ENCODE assay signal across 19 cellular contexts in the genomic region with DNA sequence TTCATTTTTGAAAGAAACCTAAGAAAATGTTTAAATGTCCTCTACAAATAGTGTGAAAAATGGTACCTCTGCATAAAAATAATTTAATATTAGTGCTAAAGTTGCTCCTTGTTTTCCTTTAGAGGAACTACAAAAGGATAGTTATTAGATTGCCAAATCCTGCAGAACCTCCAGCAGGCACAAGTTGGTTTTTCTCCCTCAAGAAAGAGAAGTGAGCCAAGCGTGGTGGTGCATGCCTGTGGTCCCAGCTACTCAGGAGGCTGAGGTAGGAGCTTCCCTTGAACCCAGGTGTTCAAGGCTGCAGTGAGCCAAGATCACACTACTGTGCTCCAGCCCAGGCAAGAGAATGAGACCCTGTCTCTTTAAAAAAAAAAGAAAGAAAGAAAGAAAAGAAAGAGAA.
"Had no signal": no experiment of that assay in that cellular context is flagged by ENCODE, and none has a peak within 500 bp of the region (broad histone marks: within the 10 kb centered on the region; RNA-seq: fewer than 3 reads in every experiment).

No MANE protein-coding gene starts in this region.

- DNase-seq: activated CD4-positive, alpha-beta memory T cell treated with anti-CD3 and anti-CD28 coated beads, Interleukin-2, amount 10 ng/mL, durations not matched to agents 7 days and 5 days; activated CD4-positive, alpha-beta T cell treated with anti-CD3 and anti-CD28 coated beads for 48 hours; activated CD8-positive, alpha-beta memory T cell treated with anti-CD3 and anti-CD28 coated beads, Interleukin-2, amount 10 ng/mL, durations not matched to agents 7 days and 5 days; activated naive CD4-positive, alpha-beta T cell treated with anti-CD3 and anti-CD28 coated beads, Interleukin-2, amount 50 U/mL, for 16 hours; aorta; brain microvascular endothelial cell; central memory CD4-positive, alpha-beta T cell; endodermal cell; foreskin keratinocyte; left colon; nephron progenitor cell; nucleus accumbens; retina; stimulated activated naive CD4-positive, alpha-beta T cell treated with Interleukin-2 at 50 U/mL for 16 hours; substantia nigra; tibial artery had no signal

- H3K9me3 Mint-ChIP-seq: activated CD4-positive, alpha-beta memory T cell treated with anti-CD3 and anti-CD28 coated beads, Interleukin-2, amount 10 ng/mL, durations not matched to agents 7 days and 5 days; endodermal cell; mesothelial cell of epicardium; nephron progenitor cell; T-helper 2 cell treated with Interferon-gamma antibody and Interleukin-4, amounts not matched to agents 5 μg/mL and 100 μg/mL, for 36 hours; WTC11 had no signal

- H3K4me3 Mint-ChIP-seq: activated CD4-positive, alpha-beta memory T cell treated with anti-CD3 and anti-CD28 coated beads, Interleukin-2, amount 10 ng/mL, durations not matched to agents 7 days and 5 days; activated CD8-positive, alpha-beta memory T cell treated with anti-CD3 and anti-CD28 coated beads, Interleukin-2, amount 10 ng/mL, durations not matched to agents 7 days and 5 days; endodermal cell; mesothelial cell of epicardium; nephron progenitor cell; T-helper 2 cell treated with Interferon-gamma antibody and Interleukin-4, amounts not matched to agents 5 μg/mL and 100 μg/mL, for 36 hours; WTC11 had no signal

- ATAC-seq: activated CD8-positive, alpha-beta memory T cell treated with anti-CD3 and anti-CD28 coated beads, Interleukin-2, amount 10 ng/mL, durations not matched to agents 7 days and 5 days; foreskin keratinocyte; left colon; WTC11 had no signal

- H3K4me1 Mint-ChIP-seq: endodermal cell, mesothelial cell of epicardium, nephron progenitor cell, WTC11 had no signal

- H3K36me3 Mint-ChIP-seq: mesothelial cell of epicardium, WTC11 had no signal

- H3K27ac Mint-ChIP-seq: activated CD4-positive, alpha-beta memory T cell treated with anti-CD3 and anti-CD28 coated beads, Interleukin-2, amount 10 ng/mL, durations not matched to agents 7 days and 5 days; activated CD8-positive, alpha-beta memory T cell treated with anti-CD3 and anti-CD28 coated beads, Interleukin-2, amount 10 ng/mL, durations not matched to agents 7 days and 5 days; endodermal cell; mesothelial cell of epicardium; nephron progenitor cell; T-helper 2 cell treated with Interferon-gamma antibody and Interleukin-4, amounts not matched to agents 5 μg/mL and 100 μg/mL, for 36 hours; WTC11 had no signal
